ENCODE assay signal across 9 cellular contexts in the genomic region with DNA sequence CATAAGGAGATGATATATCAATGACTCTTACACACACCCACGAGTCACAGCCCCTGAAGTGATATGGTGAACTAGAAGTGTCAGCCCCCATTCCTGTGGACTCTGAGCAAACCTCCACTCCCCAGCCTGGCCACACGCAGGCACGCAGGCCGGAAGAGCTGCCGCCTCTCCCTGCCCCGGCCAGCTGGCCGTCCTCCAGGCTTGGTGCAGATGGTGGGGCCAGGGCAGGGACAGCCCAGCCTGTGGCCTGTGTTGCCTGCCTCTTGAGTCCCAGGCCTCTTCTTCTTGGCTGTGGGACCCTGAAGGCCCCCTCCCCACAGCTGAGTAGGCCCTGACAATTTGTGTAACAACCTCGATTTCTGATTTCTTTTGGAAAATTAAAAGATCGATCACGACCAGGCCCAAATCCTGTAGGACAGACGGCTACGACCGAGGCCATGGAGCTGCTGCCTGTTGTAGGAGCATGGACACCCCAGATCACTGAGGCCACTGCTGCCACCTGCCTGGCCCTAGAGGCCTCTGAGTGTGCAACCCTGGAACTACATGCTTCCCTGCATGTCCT. TPM values are rescaled to one million over a fixed set of nuclear protein-coding genes. Genes with fewer than 3 reads are reported as not detected.
A peak's percentile ranks its signal among the peaks of the same experiment; 100 is the strongest.
DNase-seq lines count a peak whose midpoint lies in the region; ATAC-seq, FAIRE-seq and TF ChIP-seq lines count a peak whose summit lies in the region.
"Had no signal": no experiment of that assay in that cellular context is flagged by ENCODE, and none has a peak within 500 bp of the region (broad histone marks: within the 10 kb centered on the region; RNA-seq: fewer than 3 reads in every experiment).

No MANE protein-coding gene starts in this region.

- H3K36me3 Mint-ChIP-seq in activated CD4-positive, alpha-beta memory T cell treated with anti-CD3 and anti-CD28 coated beads, Interleukin-2, amount 10 ng/mL, durations not matched to agents 7 days and 5 days (ENCODE audit: low read depth) = no peaks in the 10 kb centered on the region
- H3K36me3 Mint-ChIP-seq: naive B cell had no signal

- CTCF ChIA-PET in activated CD4-positive, alpha-beta memory T cell treated with anti-CD3 and anti-CD28 coated beads, Interleukin-2, amount 10 ng/mL, durations not matched to agents 7 days and 5 days (lab: Charles Lee) = no interaction called here

- peak; percentile 43 for FAIRE-seq in keratinocyte (lab: Jason Lieb, UNC)

- H3K4me2 ChIP-seq in keratinocyte (ENCODE audit: control insufficient read depth, extremely low read depth, insufficient read depth, low read depth, low read length) = no peak overlapping the region
- peak overlapping the region; percentile 63 for H3K4me2 ChIP-seq in skeletal muscle satellite cell (ENCODE audit: low read length)

- no peaks in the 10 kb centered on the region for H4K20me1 ChIP-seq in keratinocyte (ENCODE audit: control insufficient read depth, extremely low read depth, insufficient read depth, low read length)

- H3K9me1 ChIP-seq in keratinocyte (ENCODE audit: control insufficient read depth, extremely low read depth, insufficient read depth, low read length) = peaks cover 3% of the 10 kb centered on the region

- no peaks in the 10 kb centered on the region for H3K9me3 Mint-ChIP-seq in activated CD4-positive, alpha-beta memory T cell treated with anti-CD3 and anti-CD28 coated beads, Interleukin-2, amount 10 ng/mL, durations not matched to agents 7 days and 5 days
- H3K9me3 Mint-ChIP-seq: naive B cell had no signal

- no peak for ATAC-seq in GM18909 (IDR thresholded peaks at IDR 0.05; ENCODE audit: poor library complexity, unreplicated experiment)
- no peak for ATAC-seq in HG03135 (IDR thresholded peaks at IDR 0.05; ENCODE audit: unreplicated experiment)

- peak; percentile 66 for DNase-seq in HT-29 (ENCODE audit: low spot score)
- peak; percentile 81 for DNase-seq in cardiac fibroblast (ENCODE audit: low read depth in 2 of 2)
- peak; percentile 75 for DNase-seq in keratinocyte (ENCODE audit: low read depth, low spot score)
- no peak for DNase-seq in 8988T
- DNase-seq in activated CD4-positive, alpha-beta memory T cell treated with anti-CD3 and anti-CD28 coated beads, Interleukin-2, amount 10 ng/mL, durations not matched to agents 7 days and 5 days = no peak
- DNase-seq: naive B cell had no signal

- peaks cover 33% of the 10 kb centered on the region for H3K4me1 ChIP-seq in keratinocyte (ENCODE audit: control insufficient read depth, extremely low read depth, insufficient read depth, low read length)
- H3K4me1 ChIP-seq in skeletal muscle satellite cell (ENCODE audit: control insufficient read depth, insufficient read depth, low read length) = peaks cover 88% of the 10 kb centered on the region

- POLR2A ChIA-PET in activated CD4-positive, alpha-beta memory T cell treated with anti-CD3 and anti-CD28 coated beads, Interleukin-2, amount 10 ng/mL, durations not matched to agents 7 days and 5 days (lab: Charles Lee) = no interaction called here

- H3K4me3 ChIP-seq in cardiac fibroblast (replicated peaks in 1 of 2; ENCODE audit: low read depth in 2 of 2, low read length in 2 of 2) = no peak overlapping the region
- no peak overlapping the region for H3K4me3 ChIP-seq in keratinocyte (ENCODE audit: control insufficient read depth in 2 of 3, extremely low read depth in 1 of 3, insufficient read depth in 2 of 3, low read depth in 1 of 3, low read length in 3 of 3)
- peak overlapping the region; percentile 25 for H3K4me3 ChIP-seq in skeletal muscle satellite cell (ENCODE audit: low read length)

- H3K27me3 ChIP-seq in keratinocyte (ENCODE audit: control insufficient read depth, extremely low read depth, insufficient read depth, low read length) (no peaks in the 10 kb centered on the region), skeletal muscle satellite cell (ENCODE audit: control insufficient read depth, insufficient read depth, low read length) (no peaks in the 10 kb centered on the region)

- H3K79me2 ChIP-seq in keratinocyte (ENCODE audit: control insufficient read depth, insufficient read depth, low read length) = no peaks in the 10 kb centered on the region

- no peak overlapping the region for H3K27ac Mint-ChIP-seq in activated CD4-positive, alpha-beta memory T cell treated with anti-CD3 and anti-CD28 coated beads, Interleukin-2, amount 10 ng/mL, durations not matched to agents 7 days and 5 days

- no peak overlapping the region for H3K4me3 Mint-ChIP-seq in activated CD4-positive, alpha-beta memory T cell treated with anti-CD3 and anti-CD28 coated beads, Interleukin-2, amount 10 ng/mL, durations not matched to agents 7 days and 5 days

- no peaks in the 10 kb centered on the region for H3K9me3 ChIP-seq in keratinocyte (ENCODE audit: control insufficient read depth, low read depth, low read length)
- H3K9me3 ChIP-seq in skeletal muscle satellite cell (replicated peaks; ENCODE audit: low read length) = no peaks in the 10 kb centered on the region

- H2AFZ ChIP-seq in keratinocyte (ENCODE audit: control insufficient read depth, low read length) = peak overlapping the region; percentile 31

- H3K9ac ChIP-seq in keratinocyte (ENCODE audit: control insufficient read depth, extremely low read depth, insufficient read depth, low read length) (peak overlapping the region; percentile 34), skeletal muscle satellite cell (ENCODE audit: low read depth, low read length) (peak overlapping the region; percentile 68)

- H3K36me3 ChIP-seq in keratinocyte (ENCODE audit: control insufficient read depth in 2 of 2, extremely low read depth in 1 of 2, insufficient read depth in 2 of 2, low read length in 2 of 2) (no peaks in the 10 kb centered on the region), skeletal muscle satellite cell (ENCODE audit: insufficient read depth, low read length) (no peaks in the 10 kb centered on the region)

- no peaks in the 10 kb centered on the region for H3K4me1 Mint-ChIP-seq in activated CD4-positive, alpha-beta memory T cell treated with anti-CD3 and anti-CD28 coated beads, Interleukin-2, amount 10 ng/mL, durations not matched to agents 7 days and 5 days

- H3K27me3 Mint-ChIP-seq in activated CD4-positive, alpha-beta memory T cell treated with anti-CD3 and anti-CD28 coated beads, Interleukin-2, amount 10 ng/mL, durations not matched to agents 7 days and 5 days = no peaks in the 10 kb centered on the region
- H3K27me3 Mint-ChIP-seq: naive B cell had no signal

- dilution Hi-C loops in keratinocyte (cut with MboI; ENCODE audit: extremely low pct_ligation_motif_present, low sequenced_read_pairs) = no loop called here

- TF ChIP-seq CTCF in cardiac fibroblast (IDR thresholded peaks at IDR 0.05; ENCODE audit: low read depth, low read length) = no peak
- TF ChIP-seq CTCF in keratinocyte (optimal IDR thresholded peaks at IDR 0.05 in 1 of 3, IDR thresholded peaks at IDR 0.05 in 1 of 3, conservative IDR thresholded peaks at IDR 0.05 in 1 of 3; ENCODE audit: extremely low read depth in 1 of 3, insufficient read depth in 2 of 3, low read length in 3 of 3) = peak in 1 of 3 experiments; percentile 39

- H3K27ac ChIP-seq in keratinocyte (ENCODE audit: control insufficient read depth, insufficient read depth, low read length) = peak overlapping the region; percentile 52

RNA-seq across cellular contexts. Expression of gene MPRIP, which starts 10.0 kb away (rescaled TPM):
- total RNA-seq in HT-29 (2014; rRNA removed; shearing (Covaris generic)) = 147 and 162 TPM in 2 replicates
- polyA plus RNA-seq in keratinocyte = 76.4 to 113 TPM (median 93.2 TPM) in 3 replicates
- polyA plus RNA-seq in keratinocyte (2011; ENCODE audit: low read depth) = 241 TPM
- polyA plus RNA-seq in keratinocyte (2011; cell fraction: cytosol; rRNA removed) = 61.6 and 75.3 TPM in 2 replicates
- polyA plus RNA-seq in keratinocyte (2011; cell fraction: nucleus; rRNA removed) = 160 and 188 TPM in 2 replicates
- polyA plus RNA-seq in keratinocyte (2012; ENCODE audit: low replicate concordance) = 132 and 155 TPM in 2 replicates
- polyA minus RNA-seq in keratinocyte = 188 to 396 TPM (median 205 TPM) in 3 replicates
- 102 TPM for polyA minus RNA-seq in keratinocyte (2011; cell fraction: cytosol; rRNA and poly(A)+ RNA removed)
- 123 and 162 TPM in 2 replicates for polyA minus RNA-seq in keratinocyte (2011; cell fraction: nucleus; rRNA and poly(A)+ RNA removed)
- 86.2 and 103 TPM in 2 replicates for total RNA-seq in skeletal muscle satellite cell (2012; rRNA removed)
- 100 to 1,000 TPM; 196 to 207 TPM for total RNA-seq in activated CD4-positive, alpha-beta memory T cell treated with anti-CD3 and anti-CD28 coated beads, Interleukin-2, amount 10 ng/mL, durations not matched to agents 7 days and 5 days

Comparison
In these comparisons a context has a peak if more than half of its experiments do, and no peak if none do; other contexts are left out.
1. DNase-seq: peak in HT-29 (single experiment), cardiac fibroblast (2 of 2) and keratinocyte (single experiment); none in 8988T (single experiment) and activated CD4-positive, alpha-beta memory T cell treated with anti-CD3 and anti-CD28 coated beads, Interleukin-2, amount 10 ng/mL, durations not matched to agents 7 days and 5 days (single experiment).